10 cellular contexts compared by ENCODE assay signal in the genomic region with DNA sequence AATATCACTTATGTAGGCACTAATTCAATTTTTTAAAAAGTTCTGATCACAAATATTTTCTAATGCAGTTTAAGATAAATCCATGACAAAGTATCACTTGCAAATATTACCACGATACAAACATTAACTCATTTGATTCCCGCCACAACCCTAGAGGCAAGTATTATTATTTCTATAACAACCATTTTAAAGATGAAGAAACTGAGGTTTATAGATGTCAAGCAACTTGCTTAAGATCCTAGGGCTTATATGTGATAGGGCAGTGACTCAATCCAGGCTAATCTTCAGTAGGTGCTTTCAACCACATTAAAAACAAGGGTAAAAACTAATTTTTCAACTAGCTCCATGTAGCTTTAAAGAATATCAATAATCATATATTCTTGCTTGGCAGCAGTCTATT. TPM values are rescaled to one million over a fixed set of nuclear protein-coding genes. Genes with fewer than 3 reads are reported as not detected.
A peak's percentile ranks its signal among the peaks of the same experiment; 100 is the strongest.
DNase-seq lines count a peak whose midpoint lies in the region; TF ChIP-seq lines count a peak whose summit lies in the region.
"Had no signal": no experiment of that assay in that cellular context is flagged by ENCODE, and none has a peak within 500 bp of the region (broad histone marks: within the 10 kb centered on the region; RNA-seq: fewer than 3 reads in every experiment).

No MANE protein-coding gene starts in this region.

- H3K27me3 ChIP-seq in spleen (replicated peaks in 1 of 7), result no peaks in the 10 kb centered on the region
- H3K27me3 ChIP-seq: foreskin keratinocyte had no signal

- peaks cover 5 to 65% (median 36%) of the 10 kb centered on the region in 6 donors for H3K4me1 ChIP-seq in spleen

- TF ChIP-seq CTCF in WI38 (IDR thresholded peaks at IDR 0.05; ENCODE audit: low read depth, low read length) (no peak), fibroblast of villous mesenchyme (IDR thresholded peaks at IDR 0.05; ENCODE audit: insufficient read depth, low read depth, low read length) (no peak), spleen (IDR thresholded peaks at IDR 0.05 in 8 of 11, conservative IDR thresholded peaks at IDR 0.05 in 3 of 11) (no peak)

- TF ChIP-seq POLR2A in spleen (IDR thresholded peaks at IDR 0.05), result no peak

- H3K4me1 Mint-ChIP-seq in activated CD4-positive, alpha-beta T cell treated with anti-CD3 and anti-CD28 coated beads, Interleukin-2, amount 10 ng/mL, durations not matched to agents 24 days and 14 days, result peaks cover 24% of the 10 kb centered on the region

- DNase-seq in activated CD4-positive, alpha-beta T cell treated with anti-CD3 and anti-CD28 coated beads, Interleukin-2, amount 10 ng/mL, durations not matched to agents 24 days and 14 days, result no peak
- DNase-seq in activated CD4-positive, alpha-beta T cell treated with anti-CD3 and anti-CD28 coated beads for 48 hours, result no peak
- DNase-seq in fibroblast of villous mesenchyme (ENCODE audit: low read depth), result no peak
- DNase-seq in spleen, result no peak
- DNase-seq in SKM-1 (lab: John Stamatoyannopoulos, UW; ENCODE audit: unreplicated experiment), result no peak
- DNase-seq in iPS-NIHi11 (ENCODE audit: low spot score), result no peak
- no peak for DNase-seq in EL
- DNase-seq: activated CD4-positive, CD25-positive, alpha-beta regulatory T cell had no signal

- H3K9me3 ChIP-seq in spleen, result no peaks in the 10 kb centered on the region

- peak overlapping the region; percentile 88 for H3K4me3 Mint-ChIP-seq in activated CD4-positive, alpha-beta T cell treated with anti-CD3 and anti-CD28 coated beads, Interleukin-2, amount 10 ng/mL, durations not matched to agents 24 days and 14 days

- H3K27me3 Mint-ChIP-seq in activated CD4-positive, alpha-beta T cell treated with anti-CD3 and anti-CD28 coated beads, Interleukin-2, amount 10 ng/mL, durations not matched to agents 24 days and 14 days, result no peaks in the 10 kb centered on the region

- intact Hi-C loops in activated CD4-positive, alpha-beta T cell treated with anti-CD3 and anti-CD28 coated beads, Interleukin-2, amount 10 ng/mL, durations not matched to agents 24 days and 14 days (cut with micrococcal nuclease), result no loop called here
- intact Hi-C loops in spleen (cut with DNase I; ENCODE audit: low total_unique reads), result no loop called here

- H3K36me3 Mint-ChIP-seq in activated CD4-positive, alpha-beta T cell treated with anti-CD3 and anti-CD28 coated beads, Interleukin-2, amount 10 ng/mL, durations not matched to agents 24 days and 14 days (ENCODE audit: low read depth), result peaks cover 10% of the 10 kb centered on the region

- H3K36me3 ChIP-seq in spleen, result peaks cover 0 to 15% (median 3%) of the 10 kb centered on the region in 6 donors

- WGBS in spleen, 5 donors, result 87 to 95% (median 93%) methylated on average over 2 of the region's 2 CpGs

- H3K4me3 ChIP-seq in WI38 (ENCODE audit: low read depth, low read length) (peak overlapping the region; percentile 84), fibroblast of villous mesenchyme (ENCODE audit: low read depth, low read length) (peak overlapping the region; percentile 89), spleen (peak overlapping the region in 5 of 8 donors; percentile 84 to 99 (median 95))

- no peak overlapping the region for H3K27ac Mint-ChIP-seq in activated CD4-positive, alpha-beta T cell treated with anti-CD3 and anti-CD28 coated beads, Interleukin-2, amount 10 ng/mL, durations not matched to agents 24 days and 14 days

- peak overlapping the region in 1 of 8 donors; percentile 99 for H3K27ac ChIP-seq in spleen

- H3K9me3 Mint-ChIP-seq in activated CD4-positive, alpha-beta T cell treated with anti-CD3 and anti-CD28 coated beads, Interleukin-2, amount 10 ng/mL, durations not matched to agents 24 days and 14 days, result no peaks in the 10 kb centered on the region

RNA-seq across cellular contexts. Expression of a gene that starts 1.7 kb away (rescaled TPM):
- 35.4 and 40.1 TPM in 2 replicates for total RNA-seq in activated CD4-positive, alpha-beta T cell treated with anti-CD3 and anti-CD28 coated beads, Interleukin-2, amount 10 ng/mL, durations not matched to agents 24 days and 14 days
- total RNA-seq in fibroblast of villous mesenchyme (32.2 and 50.1 TPM in 2 replicates), spleen (10 to 100 TPM; 34.0 to 46.4 (median 38.0) TPM)
- 10 to 100 TPM; 13.3 to 19.5 (median 16.6) TPM for polyA plus RNA-seq in spleen
